ENCODE assay signal across 8 cellular contexts in genomic region chr14:22994762-22995275, GRCh38. TPM values are rescaled to one million over a fixed set of nuclear protein-coding genes. Genes with fewer than 3 reads are reported as not detected.
DNase-seq lines count a peak whose midpoint lies in the region; ATAC-seq and TF ChIP-seq lines count a peak whose summit lies in the region.

No MANE protein-coding gene starts in this region.

- no peaks in the 10 kb centered on the region for H3K27me3 ChIP-seq in KMS-11 (ENCODE audit: insufficient read depth, low read depth)
- no peaks in the 10 kb centered on the region for H3K27me3 ChIP-seq in WERI-Rb-1 (ENCODE audit: insufficient read depth, low read depth, severe bottlenecking)
- no peaks in the 10 kb centered on the region for H3K27me3 ChIP-seq in trophoblast cell (ENCODE audit: insufficient read depth, low read length)

- H2BK120ac ChIP-seq in trophoblast cell (ENCODE audit: insufficient read depth, low read length, poor library complexity), result no peak overlapping the region

- H3K4me3 ChIP-seq in KMS-11 (IDR thresholded peaks at IDR 0.05; ENCODE audit: insufficient read depth, low read depth, low read length) (no peak overlapping the region), WERI-Rb-1 (ENCODE audit: low read depth, low read length) (no peak overlapping the region), trophoblast cell (ENCODE audit: low read depth, low read length) (no peak overlapping the region)

- no peak overlapping the region for H3K18ac ChIP-seq in trophoblast cell (ENCODE audit: low read length)

- H2AK5ac ChIP-seq in trophoblast cell (ENCODE audit: low read length), result no peak overlapping the region

- H2BK12ac ChIP-seq in trophoblast cell (ENCODE audit: low read length), result peak overlapping the region; percentile 22

- H3K36me3 ChIP-seq in KMS-11 (ENCODE audit: insufficient read depth) (no peaks in the 10 kb centered on the region), WERI-Rb-1 (peaks cover 7% of the 10 kb centered on the region; the same call in 1 of the 2 replicates), trophoblast cell (ENCODE audit: control insufficient read depth in 1 of 2, insufficient read depth in 2 of 2, low read length in 2 of 2) (peaks cover 0 to 2% of the 10 kb centered on the region in 2 experiments)

- H3K9me3 ChIP-seq in WERI-Rb-1 (ENCODE audit: severe bottlenecking), result no peaks in the 10 kb centered on the region
- H3K9me3 ChIP-seq in trophoblast cell (ENCODE audit: insufficient read depth, low read depth, low read length), result peaks cover 2% of the 10 kb centered on the region

- H3K14ac ChIP-seq in trophoblast cell (ENCODE audit: low read length), result no peak overlapping the region

- H3K4me2 ChIP-seq in KMS-11, result no peak overlapping the region
- peak overlapping the region; percentile 24 for H3K4me2 ChIP-seq in trophoblast cell (ENCODE audit: low read length)

- H4K12ac ChIP-seq in trophoblast cell (ENCODE audit: low read depth, low read length), result no peak overlapping the region

- H4K91ac ChIP-seq in trophoblast cell (ENCODE audit: low read depth, low read length), result no peak overlapping the region

- no CpG with 5 or more reads among the region's 4 CpGs for WGBS in trophoblast cell (ENCODE audit: extremely low coverage, insufficient coverage, insufficient read length)

- no peak overlapping the region for H3K23ac ChIP-seq in trophoblast cell (ENCODE audit: low read length)

- ATAC-seq in GM21576 (IDR thresholded peaks at IDR 0.05; ENCODE audit: unreplicated experiment), result no peak
- ATAC-seq in GM19324 (IDR thresholded peaks at IDR 0.05; ENCODE audit: low FRiP score, unreplicated experiment), result no peak
- no peak for ATAC-seq in GM21737 (IDR thresholded peaks at IDR 0.05; ENCODE audit: unreplicated experiment)

- DNase-seq in DMS114 treated with DMSO at 0.1 percent for 48 hours (lab: John Stamatoyannopoulos, UW; ENCODE audit: unreplicated experiment), result peak; percentile 25
- DNase-seq in WERI-Rb-1, result peak; percentile 54
- DNase-seq in fibroblast of peridontal ligament (ENCODE audit: extremely low read depth), result peak; percentile 37
- peak; percentile 7 to 40 for DNase-seq in trophoblast cell

- H3K27ac ChIP-seq in KMS-11 (no peak overlapping the region), WERI-Rb-1 (peak overlapping the region; percentile 29; the same call in 1 of the 2 replicates), trophoblast cell (ENCODE audit: low read depth, low read length) (no peak overlapping the region)

- TF ChIP-seq CTCF in KMS-11 (conservative IDR thresholded peaks at IDR 0.05; ENCODE audit: low read depth, low read length) (0 out of 2 replicates have a peak, but pooled peaks have one; percentile 42), WERI-Rb-1 (IDR thresholded peaks at IDR 0.05; ENCODE audit: low read depth, low read length) (peak; percentile 72)

- no peak overlapping the region for H3K4ac ChIP-seq in trophoblast cell (ENCODE audit: low read depth, low read length)

- no peaks in the 10 kb centered on the region for H3K79me1 ChIP-seq in trophoblast cell (ENCODE audit: low read length)

- no peak overlapping the region for H4K8ac ChIP-seq in trophoblast cell (ENCODE audit: low read depth, low read length)

- no peak overlapping the region for H2BK5ac ChIP-seq in trophoblast cell (ENCODE audit: low read depth, low read length, poor library complexity)

- no peak overlapping the region for H3K9ac ChIP-seq in KMS-11
- H3K9ac ChIP-seq in trophoblast cell (ENCODE audit: low read length), result no peak overlapping the region

- H4K20me1 ChIP-seq in KMS-11 (ENCODE audit: insufficient read depth), result no peaks in the 10 kb centered on the region

- peaks cover 6% of the 10 kb centered on the region for H3K4me1 ChIP-seq in KMS-11 (ENCODE audit: low read depth, poor library complexity, severe bottlenecking)
- peaks cover 6 to 10% of the 10 kb centered on the region in 2 experiments for H3K4me1 ChIP-seq in trophoblast cell (ENCODE audit: control insufficient read depth in 1 of 2, insufficient read depth in 2 of 2, low read length in 2 of 2)

- no peaks in the 10 kb centered on the region for H3K79me2 ChIP-seq in KMS-11 (ENCODE audit: insufficient read depth, low read depth)
- H3K79me2 ChIP-seq in trophoblast cell (ENCODE audit: control insufficient read depth, insufficient read depth, low read length, poor library complexity), result no peaks in the 10 kb centered on the region

- H2AFZ ChIP-seq in KMS-11 (ENCODE audit: low read depth) (0 out of 2 replicates have a peak overlapping the region, but pooled peaks have one; percentile 41), trophoblast cell (ENCODE audit: insufficient read depth, low read length, poor library complexity) (peak overlapping the region; percentile 2)

RNA-seq across cellular contexts. Expression of gene AJUBA, which starts 12.5 kb away (rescaled TPM):
- polyA plus RNA-seq in trophoblast cell (2013), result 24.6 and 25.3 TPM in 2 replicates

RNA-seq across cellular contexts. Expression of gene C14orf93, which starts 15.1 kb away (rescaled TPM):
- 3.0 and 3.6 TPM in 2 replicates for polyA plus RNA-seq in trophoblast cell (2013)

RNA-seq across cellular contexts. Expression of gene HAUS4, which starts 37.9 kb away (rescaled TPM):
- 29.6 and 29.8 TPM in 2 replicates for polyA plus RNA-seq in trophoblast cell (2013)

RNA-seq across cellular contexts. Expression of gene PSMB5, which starts 39.9 kb away (rescaled TPM):
- polyA plus RNA-seq in trophoblast cell (2013), result 159 and 160 TPM in 2 replicates

RNA-seq across cellular contexts. Expression of gene PSMB11, which starts 47.2 kb away (rescaled TPM):
- not detected in 2 replicates for polyA plus RNA-seq in trophoblast cell (2013)
